ENCODE assay signal across 23 cellular contexts in genomic region chr12:90679674-90680073, GRCh38.
"Had no signal": no experiment of that assay in that cellular context is flagged by ENCODE, and none has a peak within 500 bp of the region (broad histone marks: within the 10 kb centered on the region; RNA-seq: fewer than 3 reads in every experiment).

No MANE protein-coding gene starts in this region.

- H3K4me1 Mint-ChIP-seq: naive B cell; nephron; stimulated activated memory B cell treated with anti-CD40 and anti-IgM and Interleukin-4, amounts not matched to agents 10 μg/mL and 1 μg/mL and 100 μg/mL, for 72 hours had no signal

- H3K9me3 Mint-ChIP-seq: nephron; stimulated activated memory B cell treated with anti-CD40 and anti-IgM and Interleukin-4, amounts not matched to agents 10 μg/mL and 1 μg/mL and 100 μg/mL, for 72 hours; stimulated activated naive CD8-positive, alpha-beta T cell treated with anti-CD3 and anti-CD28 coated beads, Interleukin-15, Interleukin-2, amounts not matched to agents 100 ng/mL and 50 ng/mL, for 24 hours had no signal

- H3K36me3 Mint-ChIP-seq: naive B cell; stimulated activated memory B cell treated with anti-CD40 and anti-IgM and Interleukin-4, amounts not matched to agents 10 μg/mL and 1 μg/mL and 100 μg/mL, for 72 hours had no signal

- H3K4me3 ChIP-seq: hepatocyte, lung, prostate gland, right lobe of liver, tibial artery, upper lobe of right lung, vagina had no signal

- H3K27ac ChIP-seq: hepatocyte, parathyroid adenoma, prostate gland, right lobe of liver, tibial artery, upper lobe of right lung, vagina had no signal

- H3K9me3 ChIP-seq: prostate gland, right lobe of liver, tibial artery, upper lobe of right lung, vagina had no signal

- H3K4me3 Mint-ChIP-seq: naive B cell; nephron; stimulated activated memory B cell treated with anti-CD40 and anti-IgM and Interleukin-4, amounts not matched to agents 10 μg/mL and 1 μg/mL and 100 μg/mL, for 72 hours; stimulated activated naive CD8-positive, alpha-beta T cell treated with anti-CD3 and anti-CD28 coated beads, Interleukin-15, Interleukin-2, amounts not matched to agents 100 ng/mL and 50 ng/mL, for 24 hours had no signal

- H3K36me3 ChIP-seq: prostate gland, right lobe of liver, tibial artery, upper lobe of right lung, vagina had no signal

- H3K4me1 ChIP-seq: parathyroid adenoma, prostate gland, right lobe of liver, tibial artery, upper lobe of right lung, vagina had no signal

- DNase-seq: cortex of kidney; effector memory CD4-positive, alpha-beta T cell; foreskin melanocyte; head of caudate nucleus; left colon; left ventricle myocardium superior; mesendoderm; naive B cell; occipital lobe; retina; right lobe of liver; stimulated activated CD4-positive, alpha-beta T cell treated with anti-CD3 and anti-CD28 coated beads, Interleukin-1b, Interleukin-23, amount 100 ng/mL, for 48 hours; stimulated activated CD4-positive, alpha-beta T cell treated with anti-CD3 and anti-CD28 coated beads, Interleukin-4, amount 100 ng/mL, for 24 hours; tibial artery; upper lobe of right lung had no signal

- H3K27me3 ChIP-seq: hepatocyte, right lobe of liver, tibial artery, upper lobe of right lung, vagina had no signal

- H3K27ac Mint-ChIP-seq: naive B cell; nephron; stimulated activated memory B cell treated with anti-CD40 and anti-IgM and Interleukin-4, amounts not matched to agents 10 μg/mL and 1 μg/mL and 100 μg/mL, for 72 hours; stimulated activated naive CD8-positive, alpha-beta T cell treated with anti-CD3 and anti-CD28 coated beads, Interleukin-15, Interleukin-2, amounts not matched to agents 100 ng/mL and 50 ng/mL, for 24 hours had no signal

- H3K27me3 Mint-ChIP-seq: stimulated activated memory B cell treated with anti-CD40 and anti-IgM and Interleukin-4, amounts not matched to agents 10 μg/mL and 1 μg/mL and 100 μg/mL, for 72 hours; stimulated activated naive CD8-positive, alpha-beta T cell treated with anti-CD3 and anti-CD28 coated beads, Interleukin-15, Interleukin-2, amounts not matched to agents 100 ng/mL and 50 ng/mL, for 24 hours had no signal

- ATAC-seq: left colon; left ventricle myocardium superior; right lobe of liver; stimulated activated memory B cell treated with anti-CD40 and anti-IgM and Interleukin-4, amounts not matched to agents 10 μg/mL and 1 μg/mL and 100 μg/mL, for 72 hours; upper lobe of right lung had no signal
